In genomic region chr15:92805080-92805708, GRCh38 we compare ENCODE assay signal across 13 cellular contexts.
DNase-seq lines count a peak whose midpoint lies in the region; ATAC-seq, FAIRE-seq and TF ChIP-seq lines count a peak whose summit lies in the region.
"Had no signal": no experiment of that assay in that cellular context is flagged by ENCODE, and none has a peak within 500 bp of the region (broad histone marks: within the 10 kb centered on the region; RNA-seq: fewer than 3 reads in every experiment).

No MANE protein-coding gene starts in this region.

- H4K20me1 ChIP-seq in astrocyte (ENCODE audit: insufficient read depth, low read length), result no peaks in the 10 kb centered on the region

- CTCF ChIA-PET in A673 (lab: Charles Lee), result no interaction called here
- CTCF ChIA-PET in activated naive CD4-positive, alpha-beta T cell treated with anti-CD3 and anti-CD28 coated beads, Interleukin-2, amount 10 ng/mL, durations not matched to agents 7 days and 5 days (lab: Charles Lee), result interaction anchor here (0.9 to 5.0 kb wide), 6 partner anchors 8 to 113 kb away, joined by 3 to 26 read pairs (median 5); partner anchors contain the start of gene CHD2

- intact Hi-C loops in left lung (cut with DNase I) (loop anchor here in 1 of 2 donors (5.0 kb wide), 1 partner anchor 102 kb away; no protein-coding TSS in a partner anchor), A673 (cut with micrococcal nuclease; ENCODE audit: unreplicated experiment) (loop anchor here (5.0 kb wide), 1 partner anchor 97 kb away; the partner anchor contains the start of gene CHD2)

- no peak overlapping the region for H3K4me2 ChIP-seq in astrocyte (ENCODE audit: low read length)

- POLR2A ChIA-PET in A673 (lab: Charles Lee; ENCODE audit: low non-redundant PET), result interaction anchor here (0.6 kb wide), 1 partner anchor 77 kb away, joined by 3 read pairs; no protein-coding TSS in a partner anchor

- H3K27ac Mint-ChIP-seq in HFFc6 (peak overlapping the region; percentile 99), astrocyte (ENCODE audit: unreplicated experiment) (peak overlapping the region; percentile 97)
- H3K27ac Mint-ChIP-seq in activated naive CD4-positive, alpha-beta T cell treated with anti-CD3 and anti-CD28 coated beads, Interleukin-2, amount 10 ng/mL, durations not matched to agents 7 days and 5 days, result no peak overlapping the region
- H3K27ac Mint-ChIP-seq: nephron progenitor cell had no signal

- ATAC-seq in left lung, result no peak

- no peaks in the 10 kb centered on the region for H3K36me3 ChIP-seq in astrocyte (ENCODE audit: insufficient read depth, low read length)
- no peaks in the 10 kb centered on the region for H3K36me3 ChIP-seq in left lung
- H3K36me3 ChIP-seq in subcutaneous abdominal adipose tissue (ENCODE audit: control insufficient read depth in 5 of 5, insufficient read depth in 5 of 5, low read length in 5 of 5), result no peaks in the 10 kb centered on the region
- no peaks in the 10 kb centered on the region for H3K36me3 ChIP-seq in A673 (ENCODE audit: insufficient read depth, low read length, poor library complexity, severe bottlenecking)

- peaks cover 11% of the 10 kb centered on the region; the same call in 1 of the 2 replicates for H3K36me3 Mint-ChIP-seq in HFFc6 (ENCODE audit: low read depth)
- H3K36me3 Mint-ChIP-seq in astrocyte (ENCODE audit: low read depth, unreplicated experiment), result peaks cover 3% of the 10 kb centered on the region
- H3K36me3 Mint-ChIP-seq in activated naive CD4-positive, alpha-beta T cell treated with anti-CD3 and anti-CD28 coated beads, Interleukin-2, amount 10 ng/mL, durations not matched to agents 7 days and 5 days, result peaks cover 7% of the 10 kb centered on the region

- no TSS peak for BruUV-seq in A673 (replicated peaks; lab: Mats Ljungman, UMichigan)

- TF ChIP-seq CTCF in HFFc6 (IDR thresholded peaks at IDR 0.05) (no peak), astrocyte (IDR thresholded peaks at IDR 0.05; ENCODE audit: insufficient read depth, low read depth, low read length) (no peak), left lung (IDR thresholded peaks at IDR 0.05) (no peak), A673 (conservative IDR thresholded peaks at IDR 0.05; ENCODE audit: low read depth, low read length) (no peak)

- H3K4me1 ChIP-seq in astrocyte (ENCODE audit: insufficient read depth, low read length) (peaks cover 38% of the 10 kb centered on the region), left lung (peaks cover 32 to 80% of the 10 kb centered on the region in 2 donors), subcutaneous abdominal adipose tissue (ENCODE audit: control insufficient read depth in 5 of 5, insufficient read depth in 5 of 5, low read length in 5 of 5) (peaks cover 10 to 48% (median 34%) of the 10 kb centered on the region in 5 donors), A673 (ENCODE audit: insufficient read depth, low read length, poor library complexity, severe bottlenecking) (peaks cover 20% of the 10 kb centered on the region)

- peaks cover 5% of the 10 kb centered on the region for H3K79me2 ChIP-seq in astrocyte (ENCODE audit: insufficient read depth, low read length)

- FAIRE-seq in astrocyte (lab: Jason Lieb, UNC), result no peak
- FAIRE-seq: islet of Langerhans had no signal

- H3K4me1 Mint-ChIP-seq in HFFc6 (ENCODE audit: low read depth) (peaks cover 71% of the 10 kb centered on the region), astrocyte (ENCODE audit: low read depth, unreplicated experiment) (peaks cover 21% of the 10 kb centered on the region)
- H3K4me1 Mint-ChIP-seq in activated naive CD4-positive, alpha-beta T cell treated with anti-CD3 and anti-CD28 coated beads, Interleukin-2, amount 10 ng/mL, durations not matched to agents 7 days and 5 days, result peaks cover 45% of the 10 kb centered on the region

- no peak overlapping the region for H2AFZ ChIP-seq in astrocyte (ENCODE audit: low read depth, low read length)

- H3K4me3 ChIP-seq in astrocyte (ENCODE audit: insufficient read depth, low read depth, low read length), result no peak overlapping the region
- H3K4me3 ChIP-seq in left lung, result no peak overlapping the region
- no peak overlapping the region for H3K4me3 ChIP-seq in subcutaneous abdominal adipose tissue (ENCODE audit: low read depth in 1 of 5, low read length in 5 of 5)
- no peak overlapping the region for H3K4me3 ChIP-seq in A673 (ENCODE audit: low read depth, low read length, poor library complexity, severe bottlenecking)

- DNase-seq in HFFc6 (no peak), astrocyte (ENCODE audit: low read depth) (no peak), left lung (peak in 1 of 2 donors; percentile 12), A673 (ENCODE audit: low spot score) (no peak), cerebellar nuclear complex (lab: John Stamatoyannopoulos, UW) (no peak)
- no peak for DNase-seq in activated naive CD4-positive, alpha-beta T cell treated with anti-CD3 and anti-CD28 coated beads, Interleukin-2, amount 10 ng/mL, durations not matched to agents 7 days and 5 days
- DNase-seq: caudate nucleus, NCI-H1417, NCI-H69, nephron progenitor cell had no signal

- H3K9ac ChIP-seq in astrocyte (ENCODE audit: low read length) (peak overlapping the region; percentile 69), subcutaneous abdominal adipose tissue (ENCODE audit: low read length in 5 of 5) (peak overlapping the region in 1 of 5 donors; percentile 57)

- H3K27me3 ChIP-seq in astrocyte (ENCODE audit: insufficient read depth, low read length), result no peaks in the 10 kb centered on the region
- H3K27me3 ChIP-seq in left lung, result no peaks in the 10 kb centered on the region
- H3K27me3 ChIP-seq in subcutaneous abdominal adipose tissue (ENCODE audit: control insufficient read depth in 5 of 5, insufficient read depth in 4 of 5, low read length in 5 of 5), result no peaks in the 10 kb centered on the region
- H3K27me3 ChIP-seq in A673 (replicated peaks; ENCODE audit: insufficient read depth, low read depth, low read length, poor library complexity), result no peaks in the 10 kb centered on the region

- H3K27me3 Mint-ChIP-seq in HFFc6 (ENCODE audit: insufficient read depth), result peaks cover 2% of the 10 kb centered on the region
- no peaks in the 10 kb centered on the region for H3K27me3 Mint-ChIP-seq in astrocyte (ENCODE audit: low read depth, unreplicated experiment)
- H3K27me3 Mint-ChIP-seq in activated naive CD4-positive, alpha-beta T cell treated with anti-CD3 and anti-CD28 coated beads, Interleukin-2, amount 10 ng/mL, durations not matched to agents 7 days and 5 days, result no peaks in the 10 kb centered on the region

- H3K9me3 Mint-ChIP-seq in HFFc6, result no peaks in the 10 kb centered on the region; the same call in 1 of the 2 replicates
- H3K9me3 Mint-ChIP-seq in astrocyte (ENCODE audit: unreplicated experiment), result no peaks in the 10 kb centered on the region
- H3K9me3 Mint-ChIP-seq in activated naive CD4-positive, alpha-beta T cell treated with anti-CD3 and anti-CD28 coated beads, Interleukin-2, amount 10 ng/mL, durations not matched to agents 7 days and 5 days, result no peaks in the 10 kb centered on the region
- H3K9me3 Mint-ChIP-seq: activated T-helper 2 cell treated with anti-CD3 and anti-CD28 coated beads, Interferon-gamma antibody, Interleukin-2, Interleukin-4, amounts not matched to agents 10 μg/mL and 5 μg/mL and 100 μg/mL, durations not matched to agents 14 hours and 24 hours and 36 hours had no signal

- H3K27ac ChIP-seq in astrocyte (ENCODE audit: low read depth, low read length) (peak overlapping the region; percentile 96), left lung (peak overlapping the region; percentile 99 to 100), subcutaneous abdominal adipose tissue (ENCODE audit: low read depth, low read length) (peak overlapping the region; percentile 77), A673 (ENCODE audit: low read depth, low read length, poor library complexity, severe bottlenecking) (no peak overlapping the region)

- H3K9me3 ChIP-seq in astrocyte (ENCODE audit: insufficient read depth, low read depth, low read length), result no peaks in the 10 kb centered on the region
- H3K9me3 ChIP-seq in left lung, result no peaks in the 10 kb centered on the region
- no peaks in the 10 kb centered on the region for H3K9me3 ChIP-seq in subcutaneous abdominal adipose tissue (ENCODE audit: control insufficient read depth in 5 of 5, low read length in 5 of 5)
- no peaks in the 10 kb centered on the region for H3K9me3 ChIP-seq in A673 (ENCODE audit: low read depth, low read length, poor library complexity, severe bottlenecking)

- H3K4me3 Mint-ChIP-seq in HFFc6 (no peak overlapping the region; the same call in 1 of the 2 replicates), astrocyte (ENCODE audit: unreplicated experiment) (no peak overlapping the region)
- no peak overlapping the region for H3K4me3 Mint-ChIP-seq in activated naive CD4-positive, alpha-beta T cell treated with anti-CD3 and anti-CD28 coated beads, Interleukin-2, amount 10 ng/mL, durations not matched to agents 7 days and 5 days
- H3K4me3 Mint-ChIP-seq: nephron progenitor cell had no signal
